ENCODE assay signal across 32 cellular contexts in the genomic region with DNA sequence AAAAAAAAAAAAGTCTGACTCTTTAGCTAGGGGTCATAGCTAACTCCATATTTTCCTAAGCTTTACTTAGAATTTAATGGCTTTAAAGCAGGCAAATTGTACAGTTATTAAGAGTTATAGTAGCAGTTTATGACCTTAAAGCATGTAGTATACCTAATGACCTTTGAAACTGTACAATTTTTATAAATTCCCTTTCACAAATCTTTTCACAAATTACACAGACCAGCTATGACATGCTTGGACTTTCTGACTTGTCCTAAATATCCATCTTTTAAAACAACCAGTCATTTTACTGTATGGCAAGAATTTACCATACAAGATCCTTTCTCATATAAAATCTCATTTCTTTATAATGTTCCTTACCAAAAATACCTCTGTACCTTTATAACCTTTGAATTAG.
A peak's percentile ranks its signal among the peaks of the same experiment; 100 is the strongest.
DNase-seq lines count a peak whose midpoint lies in the region; ATAC-seq, FAIRE-seq and TF ChIP-seq lines count a peak whose summit lies in the region.
"Had no signal": no experiment of that assay in that cellular context is flagged by ENCODE, and none has a peak within 500 bp of the region (broad histone marks: within the 10 kb centered on the region; RNA-seq: fewer than 3 reads in every experiment).

No MANE protein-coding gene starts in this region.

- no peaks in the 10 kb centered on the region for H3K4me1 ChIP-seq in A549
- H3K4me1 ChIP-seq in HEK293 (ENCODE audit: control insufficient read depth, insufficient read depth, low read length): no peaks in the 10 kb centered on the region
- H3K4me1 ChIP-seq in mesendoderm (ENCODE audit: control insufficient read depth, low read depth, low read length): no peaks in the 10 kb centered on the region
- H3K4me1 ChIP-seq: Caco-2 had no signal

- CTCF ChIA-PET in A549 (lab: Yijun Ruan, JAX): interaction anchor here (0.8 to 6.4 kb wide), 3 partner anchors 14 to 182 kb away, joined by 3 to 24 read pairs (median 6); no protein-coding TSS in a partner anchor
- CTCF ChIA-PET in HEK293 (lab: Yijun Ruan, JAX): interaction anchor here (0.7 to 2.1 kb wide), 4 partner anchors 14 to 151 kb away, joined by 3 to 6 read pairs (median 4); no protein-coding TSS in a partner anchor

- no peak overlapping the region for H2AK5ac ChIP-seq in mesendoderm (ENCODE audit: low read length)

- H3K79me1 ChIP-seq in mesendoderm (ENCODE audit: low read length): no peaks in the 10 kb centered on the region

- H3K56ac ChIP-seq in mesendoderm (ENCODE audit: low read length): no peak overlapping the region

- H4K8ac ChIP-seq in mesendoderm (ENCODE audit: low read depth, low read length): no peak overlapping the region

- H2BK15ac ChIP-seq in mesendoderm (replicated peaks; ENCODE audit: low read depth): no peak overlapping the region

- H3K9ac ChIP-seq in mesendoderm (ENCODE audit: low read length): no peak overlapping the region
- H3K9ac ChIP-seq: BLaER1; BLaER1 treated with 17β-estradiol and CSF1 and Interleukin-3, amounts not matched to agents 10 nM and 100 nM had no signal

- no peaks in the 10 kb centered on the region for H3K79me2 ChIP-seq in mesendoderm (ENCODE audit: control insufficient read depth, insufficient read depth, low read length)

- no peak overlapping the region for H3K27ac ChIP-seq in A549
- H3K27ac ChIP-seq in HEK293 (ENCODE audit: extremely low read depth, low read depth, low read length): no peak overlapping the region
- H3K27ac ChIP-seq in mesendoderm (ENCODE audit: low read depth, low read length): no peak overlapping the region
- H3K27ac ChIP-seq: 22Rv1; BLaER1; BLaER1 treated with 17β-estradiol and CSF1 and Interleukin-3, amounts not matched to agents 10 nM and 100 nM; C4-2B had no signal

- TF ChIP-seq EP300 in A549 (IDR thresholded peaks at IDR 0.05): no peak

- TF ChIP-seq RAD21 in A549 (conservative IDR thresholded peaks at IDR 0.05 in 1 of 2, IDR thresholded peaks at IDR 0.05 in 1 of 2): no peak

- TF ChIP-seq POLR2A in A549 (IDR thresholded peaks at IDR 0.05; ENCODE audit: low read length): no peak

- DNase-seq in A549 (ENCODE audit: low read depth in 1 of 2, low spot score in 1 of 2) (no peak), mesendoderm (peak; percentile 24)
- DNase-seq: 8988T; ACHN; AML-193; BE2C; C1 segment of cervical spinal cord; Caco-2; Calu3; CD4-positive, alpha-beta memory T cell; CD4-positive, alpha-beta T cell; CD4-positive, CD25-positive, alpha-beta regulatory T cell; CD8-positive, alpha-beta memory T cell; CD8-positive, alpha-beta T cell; COR-L47; DMS 273 treated with DMSO at 0.1 percent for 48 hours; DMS153; DMS53; DMS79; DMS79 treated with DMSO at 0.1 percent for 48 hours; DND-41; EL had no signal

- no peak for ATAC-seq in A549
- no peak for ATAC-seq in HG03378 (IDR thresholded peaks at IDR 0.05; ENCODE audit: unreplicated experiment)
- no peak for ATAC-seq in GM18498 (IDR thresholded peaks at IDR 0.05; ENCODE audit: unreplicated experiment)
- no peak for ATAC-seq in GM19455 (IDR thresholded peaks at IDR 0.05; ENCODE audit: unreplicated experiment)
- ATAC-seq: CD8-positive, alpha-beta T cell had no signal

- no peaks in the 10 kb centered on the region for H3K36me3 ChIP-seq in HEK293 (ENCODE audit: control insufficient read depth in 2 of 2, insufficient read depth in 1 of 2, low read length in 2 of 2)
- H3K36me3 ChIP-seq in mesendoderm (ENCODE audit: control insufficient read depth, insufficient read depth, low read length): no peaks in the 10 kb centered on the region
- H3K36me3 ChIP-seq: BE2C; BLaER1; BLaER1 treated with 17β-estradiol and CSF1 and Interleukin-3, amounts not matched to agents 10 nM and 100 nM had no signal

- H3K4me2 ChIP-seq in A549: no peak overlapping the region
- H3K4me2 ChIP-seq in mesendoderm (ENCODE audit: low read length): no peak overlapping the region
- H3K4me2 ChIP-seq: BLaER1; BLaER1 treated with 17β-estradiol and CSF1 and Interleukin-3, amounts not matched to agents 10 nM and 100 nM had no signal

- H3K4ac ChIP-seq in mesendoderm (ENCODE audit: low read depth, low read length): no peak overlapping the region

- H3K23ac ChIP-seq in mesendoderm (ENCODE audit: low read length): no peak overlapping the region

- H3K4me3 ChIP-seq in A549 (no peak overlapping the region), HEK293 (ENCODE audit: low read depth, low read length) (no peak overlapping the region), mesendoderm (ENCODE audit: low read length) (no peak overlapping the region)
- H3K4me3 ChIP-seq: BLaER1; BLaER1 treated with 17β-estradiol and CSF1 and Interleukin-3, amounts not matched to agents 10 nM and 100 nM had no signal

- H3K18ac ChIP-seq in mesendoderm (ENCODE audit: low read length): no peak overlapping the region

- peaks cover 49% of the 10 kb centered on the region for H3K9me3 ChIP-seq in A549
- no peaks in the 10 kb centered on the region; the same call in 1 of the 2 replicates for H3K9me3 ChIP-seq in HEK293 (ENCODE audit: control insufficient read depth, insufficient read depth, low read depth, low read length)

- no peak overlapping the region for H2BK120ac ChIP-seq in mesendoderm (ENCODE audit: low read depth, low read length)

- no peaks in the 10 kb centered on the region for H3K27me3 ChIP-seq in mesendoderm (ENCODE audit: insufficient read depth, low read length, poor library complexity)
- H3K27me3 ChIP-seq: BE2C; BLaER1; BLaER1 treated with 17β-estradiol and CSF1 and Interleukin-3, amounts not matched to agents 10 nM and 100 nM had no signal

- no peak for TF ChIP-seq CTCF in A549 (IDR thresholded peaks at IDR 0.05)
- no peak for TF ChIP-seq CTCF in HEK293 (tag by site-specific recombination; IDR thresholded peaks at IDR 0.05)

- H4K5ac ChIP-seq in mesendoderm (ENCODE audit: low read length): no peak overlapping the region

- FAIRE-seq in A549 (lab: Jason Lieb, UNC): no peak
- FAIRE-seq: A204.1, D721Med had no signal

- POLR2A ChIA-PET in A549 (lab: Yijun Ruan, JAX) (no interaction called here), HEK293 (lab: Yijun Ruan, JAX) (no interaction called here)

- no peak overlapping the region for H2BK5ac ChIP-seq in mesendoderm (ENCODE audit: low read length)

TF ChIP-seq in A549, 52 proteins besides CTCF, POLR2A, EP300 and RAD21:
- TF ChIP-seq CEBPB (IDR thresholded peaks at IDR 0.05) (no peak), ZFP36 (IDR thresholded peaks at IDR 0.05; ENCODE audit: borderline replicate concordance, partially characterized antibody) (peak; percentile 86)

TF ChIP-seq in HEK293, 187 proteins besides CTCF, POLR2A, EP300 and RAD21:
- peak; percentile 95 for TF ChIP-seq SETDB1 (IDR thresholded peaks at IDR 0.05; ENCODE audit: insufficient read length, low read length)
- no peak for TF ChIP-seq ZNF548 (tag by site-specific recombination; IDR thresholded peaks at IDR 0.05)
- peak; percentile 70; the same call in 1 of the 2 replicates for TF ChIP-seq TRIM28 (IDR thresholded peaks at IDR 0.05; ENCODE audit: borderline replicate concordance, low read length)
